ENCODE assay signal across 8 cellular contexts in the genomic region with DNA sequence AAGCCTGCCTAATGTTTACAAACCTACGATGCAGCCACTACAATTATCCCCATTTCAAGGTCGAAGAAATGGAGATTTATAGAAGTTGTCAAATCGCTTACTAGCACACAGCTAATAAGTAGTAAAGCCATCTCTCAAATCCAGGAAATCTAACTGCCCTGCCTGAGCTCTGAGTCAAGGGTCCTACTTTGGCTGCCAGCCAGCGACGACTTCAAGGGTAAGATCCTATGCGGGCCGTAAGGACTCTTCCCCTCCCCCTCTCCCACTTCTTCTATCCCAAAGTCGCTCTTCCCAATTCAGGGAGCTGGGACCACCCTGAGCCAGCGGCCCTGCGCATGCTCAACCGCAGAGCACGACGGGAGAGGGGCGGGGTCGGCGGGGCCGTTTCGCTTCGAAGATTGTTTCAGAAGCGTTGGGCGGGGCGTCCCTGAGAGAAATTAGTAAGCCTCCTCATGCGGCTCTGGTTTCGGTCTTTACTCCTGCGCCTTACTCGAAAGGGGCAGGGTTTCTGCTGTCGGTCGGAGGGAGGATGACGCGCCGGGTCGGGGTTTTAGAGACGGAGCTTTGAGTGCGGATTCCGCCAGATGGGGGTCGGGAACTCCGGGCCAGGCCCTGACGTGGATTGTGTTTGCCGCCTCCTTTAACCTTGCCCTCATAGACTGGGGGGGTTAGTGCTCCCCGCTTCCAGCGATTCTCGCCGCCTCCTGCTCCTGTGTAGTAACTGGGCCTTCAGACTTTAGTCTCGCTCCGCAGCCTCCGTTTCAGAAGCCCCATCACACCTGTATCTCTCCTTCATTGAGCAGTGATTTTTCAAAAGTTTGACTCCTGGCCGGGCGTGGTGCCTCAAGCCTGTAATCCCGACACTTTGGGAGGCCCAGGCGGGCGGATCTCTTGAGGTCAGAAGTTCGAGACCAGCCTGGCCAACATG. TPM values are rescaled to one million over a fixed set of nuclear protein-coding genes. Genes with fewer than 3 reads are reported as not detected.
DNase-seq lines count a peak whose midpoint lies in the region; TF ChIP-seq lines count a peak whose summit lies in the region.

TSS of gene ZMYM1 (plus strand) at position 383 of the 928 bp plus-strand sequence. CDS start 14,603 bp downstream, outside the sequence.

- peaks cover 7% of the 10 kb centered on the region for H3K23me2 ChIP-seq in H9 (ENCODE audit: insufficient read length, low read depth, low read length, poor library complexity, severe bottlenecking)

- H3K27me3 Mint-ChIP-seq in H9 (ENCODE audit: low read depth), result peaks cover 3% of the 10 kb centered on the region; the same call in 1 of the 2 replicates

- peak within 1 kb of the TSS; percentile 76 for H3K14ac ChIP-seq in H9 (ENCODE audit: insufficient read depth, low read length)

- H3K4me2 ChIP-seq in H9 (ENCODE audit: insufficient read depth, insufficient read length, low read length) (peak within 1 kb of the TSS; percentile 73), MM.1S (ENCODE audit: low read depth, low read length) (peak within 1 kb of the TSS; percentile 72)

- TF ChIP-seq CTCF in H9 (conservative IDR thresholded peaks at IDR 0.05), result no peak
- TF ChIP-seq CTCF in MM.1S (IDR thresholded peaks at IDR 0.05; ENCODE audit: low read length), result no peak
- TF ChIP-seq CTCF in suprapubic skin (IDR thresholded peaks at IDR 0.05), result no peak

- H3K9me3 ChIP-seq in H9 (ENCODE audit: control insufficient read depth, low read depth, low read length) (no peaks in the 10 kb centered on the region), MM.1S (replicated peaks; ENCODE audit: insufficient read depth, low read length) (no peaks in the 10 kb centered on the region), SJSA1 (replicated peaks) (no peaks in the 10 kb centered on the region), suprapubic skin (no peaks in the 10 kb centered on the region)

- TF ChIP-seq EP300 in suprapubic skin (IDR thresholded peaks at IDR 0.05), result no peak

- H3K4me1 ChIP-seq in H9 (ENCODE audit: insufficient read depth, low read length) (no peaks in the 10 kb centered on the region), MM.1S (ENCODE audit: low read length) (no peaks in the 10 kb centered on the region), SJSA1 (replicated peaks) (peaks cover 11% of the 10 kb centered on the region), suprapubic skin (peaks cover 9% of the 10 kb centered on the region)

- H3K27ac ChIP-seq in H9 (ENCODE audit: insufficient read length, low read depth, low read length), result no peak within 1 kb of the TSS
- peak within 1 kb of the TSS; percentile 95 for H3K27ac ChIP-seq in MM.1S (ENCODE audit: low read length)
- peak within 1 kb of the TSS; percentile 88 for H3K27ac ChIP-seq in SJSA1
- H3K27ac ChIP-seq in suprapubic skin, result peak within 1 kb of the TSS; percentile 88

- H2AFZ ChIP-seq in H9 (ENCODE audit: low read length) (peak within 1 kb of the TSS; percentile 94), MM.1S (ENCODE audit: low read length) (peak within 1 kb of the TSS; percentile 88)

- H3K56ac ChIP-seq in H9 (ENCODE audit: insufficient read length, low read depth, low read length), result no peak within 1 kb of the TSS

- H3K18ac ChIP-seq in H9 (ENCODE audit: insufficient read length, low read depth, low read length), result peak within 1 kb of the TSS; percentile 83

- H3K79me1 ChIP-seq in H9 (ENCODE audit: insufficient read depth, low read depth, low read length, poor library complexity, severe bottlenecking), result peaks cover 18% of the 10 kb centered on the region

- peaks cover 5 to 17% (median 8%) of the 10 kb centered on the region in 3 experiments; a peak in 5 of 7 replicates for H3K36me3 Mint-ChIP-seq in H9 (ENCODE audit: insufficient read depth in 1 of 3, low read depth in 3 of 3)

- peak within 1 kb of the TSS; percentile 98 for H3K4me3 Mint-ChIP-seq in H9

- peak; percentile 82 for DNase-seq in G401 (ENCODE audit: low spot score)
- peak; percentile 95 for DNase-seq in H9
- peak; percentile 93 for DNase-seq in MM.1S
- peak; percentile 94 to 95 for DNase-seq in SJSA1 (ENCODE audit: low read depth in 1 of 2, low spot score in 2 of 2)
- peak; percentile 91 for DNase-seq in activated naive CD4-positive, alpha-beta T cell treated with anti-CD3 and anti-CD28 coated beads, Interleukin-2, amount 50 U/mL, for 16 hours
- DNase-seq in glomerular endothelial cell (ENCODE audit: extremely low read depth, low read depth, low spot score), result peak; percentile 45
- DNase-seq in occipital lobe (lab: John Stamatoyannopoulos, UW), result peak; percentile 77
- peak; percentile 89 to 90 for DNase-seq in suprapubic skin (ENCODE audit: low spot score in 2 of 2)

- no CpG with 5 or more reads among the region's 52 CpGs for WGBS in H9 (ENCODE audit: extremely low coverage, insufficient read length, low lambda C conversion rate)
- WGBS in suprapubic skin, result 1% methylated on average over 37 of the region's 52 CpGs

- H3K9me2 ChIP-seq in MM.1S (replicated peaks; ENCODE audit: insufficient read depth, low read length), result no peaks in the 10 kb centered on the region

- peaks cover 12% of the 10 kb centered on the region; the same call in 1 of the 2 replicates for H3K79me2 ChIP-seq in H9 (ENCODE audit: insufficient read depth, low read length)
- H3K79me2 ChIP-seq in MM.1S (ENCODE audit: low read length), result no peaks in the 10 kb centered on the region

- H3K4me3 ChIP-seq in MM.1S (ENCODE audit: low read length) (peak within 1 kb of the TSS; percentile 72), SJSA1 (peak within 1 kb of the TSS; percentile 62), suprapubic skin (peak within 1 kb of the TSS; percentile 75)

- no peak within 1 kb of the TSS for H3K23ac ChIP-seq in H9 (ENCODE audit: insufficient read length, low read depth, low read length)

- no peak within 1 kb of the TSS for H2BK120ac ChIP-seq in H9 (ENCODE audit: low read depth, low read length, poor library complexity, severe bottlenecking)

- H4K20me1 ChIP-seq in H9 (ENCODE audit: control insufficient read depth, insufficient read depth, insufficient read length) (no peaks in the 10 kb centered on the region), MM.1S (ENCODE audit: insufficient read depth, low read length) (no peaks in the 10 kb centered on the region)

- peak in 1 of 2 donors; percentile 51 for TF ChIP-seq POLR2A in suprapubic skin (IDR thresholded peaks at IDR 0.05)

- H4K91ac ChIP-seq in H9 (ENCODE audit: insufficient read length, low read depth, low read length), result no peak within 1 kb of the TSS

- H3K9me3 Mint-ChIP-seq in H9, result no peaks in the 10 kb centered on the region

- H2BK12ac ChIP-seq in H9 (ENCODE audit: insufficient read length, low read depth, low read length), result no peak within 1 kb of the TSS

- in situ Hi-C loops in G401 (cut with HindIII; ENCODE audit: low sequenced_read_pairs), result no loop called here

- H4K8ac ChIP-seq in H9 (replicated peaks; ENCODE audit: insufficient read length, low read depth, low read length), result no peak within 1 kb of the TSS

- no peak within 1 kb of the TSS for H3K4ac ChIP-seq in H9 (ENCODE audit: low read depth, low read length)

- no peak within 1 kb of the TSS for H3T11ph ChIP-seq in H9 (ENCODE audit: low read length)

- H2BK15ac ChIP-seq in H9 (ENCODE audit: low read depth, low read length), result no peak within 1 kb of the TSS

- H2BK5ac ChIP-seq in H9 (ENCODE audit: insufficient read length, low read length), result no peak within 1 kb of the TSS

- H2AK5ac ChIP-seq in H9 (ENCODE audit: insufficient read length, low read length), result no peak within 1 kb of the TSS

- H2BK20ac ChIP-seq in H9 (ENCODE audit: low read depth, low read length, poor library complexity, severe bottlenecking), result no peak within 1 kb of the TSS

- peaks cover 17% of the 10 kb centered on the region for H3F3A ChIP-seq in MM.1S (ENCODE audit: insufficient read depth, low read length)

- peaks cover 28 to 31% of the 10 kb centered on the region in 2 experiments for H3K4me1 Mint-ChIP-seq in H9

- H3K36me3 ChIP-seq in MM.1S (replicated peaks; ENCODE audit: insufficient read depth, low read length) (no peaks in the 10 kb centered on the region), SJSA1 (peaks cover 24% of the 10 kb centered on the region), suprapubic skin (no peaks in the 10 kb centered on the region)

- no peaks in the 10 kb centered on the region for H3K27me3 ChIP-seq in H9 (ENCODE audit: insufficient read depth, low read length)
- no peaks in the 10 kb centered on the region for H3K27me3 ChIP-seq in MM.1S (replicated peaks; ENCODE audit: insufficient read depth, low read length)
- no peaks in the 10 kb centered on the region for H3K27me3 ChIP-seq in SJSA1 (replicated peaks)
- no peaks in the 10 kb centered on the region for H3K27me3 ChIP-seq in suprapubic skin

- H3K27ac Mint-ChIP-seq in H9, result peak within 1 kb of the TSS; percentile 98 to 99 (median 99)

- H4K5ac ChIP-seq in H9 (ENCODE audit: insufficient read length, low read depth, low read length), result no peak within 1 kb of the TSS

- peak within 1 kb of the TSS; percentile 79 for H3K9ac ChIP-seq in H9 (ENCODE audit: extremely low read depth, insufficient read length, low read length)
- peak within 1 kb of the TSS; percentile 85 for H3K9ac ChIP-seq in MM.1S (ENCODE audit: low read length)

RNA-seq across cellular contexts. Expression of gene ZMYM1, which starts in this region (rescaled TPM):
- 18.8 and 30.2 TPM in 2 replicates for total RNA-seq in G401 (2014; rRNA removed; shearing (Covaris generic))
- 29.0 and 29.4 TPM in 2 replicates for total RNA-seq in H9 (2021)
- 12.6 and 25.3 TPM in 2 replicates for total RNA-seq in SJSA1 (2014; rRNA removed; shearing (Covaris generic))
- total RNA-seq in glomerular endothelial cell, result 13.8 and 17.9 TPM in 2 replicates
- total RNA-seq in occipital lobe, result 41.0 TPM
- total RNA-seq in suprapubic skin, result 10 to 100 TPM in 2 of 4 donors, 1 to 10 TPM in 2; 6.7 to 15.9 (median 12.0) TPM

Comparison
In these comparisons a context has a peak if more than half of its experiments do, and no peak if none do; other contexts are left out.
1. DNase-seq: peak in every context shown above with its lines; median percentile 95 in H9; 94 in SJSA1; 93 in MM.1S; 91 in activated naive CD4-positive, alpha-beta T cell treated with anti-CD3 and anti-CD28 coated beads, Interleukin-2, amount 50 U/mL, for 16 hours; 90 in suprapubic skin; 82 in G401; 77 in occipital lobe; 45 in glomerular endothelial cell.